ENCODE assay signal across 8 cellular contexts in the genomic region with DNA sequence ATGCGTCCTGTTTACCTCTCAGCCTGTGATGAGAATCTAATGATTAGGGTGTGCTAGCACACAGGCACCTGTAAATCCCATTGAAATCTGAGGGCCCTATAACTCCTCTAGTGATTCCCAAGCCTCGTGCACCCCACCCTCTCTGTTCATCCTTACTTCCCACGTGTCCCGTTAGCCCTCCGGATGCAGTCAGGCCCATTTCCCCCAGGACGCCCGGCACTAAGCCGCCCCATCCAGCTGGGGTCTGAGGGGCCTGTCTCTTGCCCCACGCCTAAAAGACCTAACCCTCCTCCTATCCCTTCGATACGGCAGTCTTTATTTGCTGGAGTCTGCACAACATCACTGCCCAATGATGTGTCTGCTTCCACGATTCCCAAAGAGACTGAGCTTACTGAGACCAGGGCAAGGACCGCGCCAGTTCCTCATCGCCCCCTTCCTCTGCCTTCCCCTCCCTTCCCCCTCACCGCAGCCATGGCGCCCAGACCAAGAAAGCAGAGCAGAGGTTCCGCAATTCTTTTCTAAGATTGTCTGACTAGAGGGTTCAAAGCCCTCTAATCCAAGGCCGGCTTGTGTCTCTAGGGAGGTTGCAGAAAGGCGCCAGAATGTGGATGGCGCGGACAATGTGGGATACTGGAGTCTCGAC. TPM values are rescaled to one million over a fixed set of nuclear protein-coding genes. Genes with fewer than 3 reads are reported as not detected.
DNase-seq lines count a peak whose midpoint lies in the region; ATAC-seq, FAIRE-seq and TF ChIP-seq lines count a peak whose summit lies in the region.

No MANE protein-coding gene starts in this region.

- H4K20me1 ChIP-seq in fibroblast of lung (ENCODE audit: control insufficient read depth, extremely low read depth, insufficient read depth, low read length), result peaks cover 2% of the 10 kb centered on the region
- peaks cover 14% of the 10 kb centered on the region for H4K20me1 ChIP-seq in osteoblast (ENCODE audit: insufficient read depth, low read length)

- H3K79me2 ChIP-seq in fibroblast of lung (ENCODE audit: control insufficient read depth, insufficient read depth, low read length) (peaks cover 39% of the 10 kb centered on the region), osteoblast (ENCODE audit: insufficient read depth, low read length) (peaks cover 26% of the 10 kb centered on the region)

- no peaks in the 10 kb centered on the region for H3K9me3 ChIP-seq in SK-N-MC (ENCODE audit: low read depth, low read length)
- H3K9me3 ChIP-seq in fibroblast of lung (ENCODE audit: control insufficient read depth, insufficient read depth, low read depth, low read length), result no peaks in the 10 kb centered on the region
- no peaks in the 10 kb centered on the region for H3K9me3 ChIP-seq in osteoblast (ENCODE audit: low read depth, low read length)

- H3K4me3 ChIP-seq in SK-N-MC, result peak overlapping the region; percentile 86; the same call in 1 of the 2 replicates
- peak overlapping the region; percentile 63 to 98 (median 88) for H3K4me3 ChIP-seq in fibroblast of lung (replicated peaks in 1 of 4; ENCODE audit: control extremely low read depth in 1 of 4, insufficient read depth in 1 of 4, low read depth in 3 of 4, low read length in 4 of 4)
- peak overlapping the region; percentile 81 for H3K4me3 ChIP-seq in osteoblast (ENCODE audit: insufficient read depth, low read length)

- H2AFZ ChIP-seq in fibroblast of lung (ENCODE audit: low read length), result peak overlapping the region; percentile 15
- H2AFZ ChIP-seq in osteoblast (ENCODE audit: low read length), result peak overlapping the region; percentile 72

- ATAC-seq in HG02970 (IDR thresholded peaks at IDR 0.05; ENCODE audit: low FRiP score, unreplicated experiment), result peak; percentile 3

- FAIRE-seq in urothelium cell line (lab: Jason Lieb, UNC), result no peak

- H3K36me3 ChIP-seq in SK-N-MC (ENCODE audit: insufficient read depth, low read length) (peaks cover 15% of the 10 kb centered on the region; the same call in 1 of the 2 replicates), fibroblast of lung (ENCODE audit: control insufficient read depth, insufficient read depth, low read length) (peaks cover 5% of the 10 kb centered on the region), osteoblast (ENCODE audit: insufficient read depth, low read length) (no peaks in the 10 kb centered on the region)

- DNase-seq in NCI-H2081 (lab: John Stamatoyannopoulos, UW) (peak; percentile 14 to 56), NCI-H2081 treated with DMSO at 0.1 percent for 48 hours (lab: John Stamatoyannopoulos, UW) (no peak), SK-N-MC (ENCODE audit: low read depth, low spot score) (no peak), fibroblast of lung (ENCODE audit: low read depth in 2 of 2) (no peak), osteoblast (ENCODE audit: insufficient read length, low spot score, missing footprints) (no peak), hippocampal formation (lab: John Stamatoyannopoulos, UW) (no peak), urothelium cell line (ENCODE audit: low spot score) (no peak)

- H3K27ac ChIP-seq in SK-N-MC, result peak overlapping the region; percentile 99
- H3K27ac ChIP-seq in fibroblast of lung (ENCODE audit: insufficient read depth, low read length), result peak overlapping the region; percentile 75
- peak overlapping the region; percentile 23 for H3K27ac ChIP-seq in osteoblast (ENCODE audit: low read depth, low read length)

- H3K4me1 ChIP-seq in fibroblast of lung (ENCODE audit: control insufficient read depth, extremely low read depth, insufficient read depth, low read length) (peaks cover 12% of the 10 kb centered on the region), osteoblast (ENCODE audit: insufficient read depth, low read length) (peaks cover 19% of the 10 kb centered on the region)

- TF ChIP-seq CTCF in fibroblast of lung (conservative IDR thresholded peaks at IDR 0.05 in 1 of 2, IDR thresholded peaks at IDR 0.05 in 1 of 2; ENCODE audit: low read depth in 1 of 2, low read length in 2 of 2), result no peak
- no peak for TF ChIP-seq CTCF in osteoblast (IDR thresholded peaks at IDR 0.05; ENCODE audit: extremely low read depth, low read depth, low read length)

- no peaks in the 10 kb centered on the region for H3K27me3 ChIP-seq in fibroblast of lung (ENCODE audit: control insufficient read depth, insufficient read depth, low read length)
- no peaks in the 10 kb centered on the region for H3K27me3 ChIP-seq in osteoblast (ENCODE audit: insufficient read depth, low read length)

- H3K9ac ChIP-seq in SK-N-MC (ENCODE audit: insufficient read length), result peak overlapping the region; percentile 85
- H3K9ac ChIP-seq in fibroblast of lung (ENCODE audit: insufficient read depth, low read length), result peak overlapping the region; percentile 71

- peak overlapping the region; percentile 75 for H3K4me2 ChIP-seq in fibroblast of lung (ENCODE audit: extremely low read depth, insufficient read depth, low read length)
- peak overlapping the region; percentile 89 for H3K4me2 ChIP-seq in osteoblast (ENCODE audit: insufficient read depth, low read length)

RNA-seq across cellular contexts. Expression of gene FADS2, which starts 1.0 kb away (rescaled TPM):
- total RNA-seq in fibroblast of lung (266 and 418 TPM in 2 replicates), osteoblast (258 and 275 TPM in 2 replicates)
- polyA plus RNA-seq in fibroblast of lung, result 687 and 932 TPM in 2 replicates
- 483 and 700 TPM in 2 replicates for polyA plus RNA-seq in fibroblast of lung (2012)
- 1,928 and 3,022 TPM in 2 replicates for polyA minus RNA-seq in fibroblast of lung (ENCODE audit: low replicate concordance)

RNA-seq across cellular contexts. Expression of gene FADS1, which starts 10.2 kb away (rescaled TPM):
- 151 and 208 TPM in 2 replicates for total RNA-seq in fibroblast of lung
- polyA plus RNA-seq in fibroblast of lung, result 109 and 173 TPM in 2 replicates
- polyA plus RNA-seq in fibroblast of lung (2012), result 68.7 and 126 TPM in 2 replicates
- polyA minus RNA-seq in fibroblast of lung (ENCODE audit: low replicate concordance), result 140 and 162 TPM in 2 replicates
- 303 and 323 TPM in 2 replicates for total RNA-seq in osteoblast

RNA-seq across cellular contexts. Expression of gene FEN1, which starts 34.3 kb away (rescaled TPM):
- total RNA-seq in fibroblast of lung (3.6 and 3.8 TPM in 2 replicates), osteoblast (7.7 and 9.0 TPM in 2 replicates)
- polyA plus RNA-seq in fibroblast of lung, result 14.0 and 35.1 TPM in 2 replicates
- polyA plus RNA-seq in fibroblast of lung (2012), result 20.7 and 47.1 TPM in 2 replicates
- polyA minus RNA-seq in fibroblast of lung (ENCODE audit: low replicate concordance), result 33.2 and 49.1 TPM in 2 replicates

RNA-seq across cellular contexts. Expression of gene TMEM258, which starts 34.7 kb away (rescaled TPM):
- total RNA-seq in fibroblast of lung (118 and 173 TPM in 2 replicates), osteoblast (63.3 and 81.9 TPM in 2 replicates)
- polyA plus RNA-seq in fibroblast of lung, result 245 and 281 TPM in 2 replicates
- polyA plus RNA-seq in fibroblast of lung (2012), result 362 and 389 TPM in 2 replicates
- 139 and 220 TPM in 2 replicates for polyA minus RNA-seq in fibroblast of lung (ENCODE audit: low replicate concordance)

Comparison
In these comparisons a context has a peak if more than half of its experiments do, and no peak if none do; other contexts are left out.
1. DNase-seq: peak in NCI-H2081 (2 of 2); none in NCI-H2081 treated with DMSO at 0.1 percent for 48 hours (single experiment), SK-N-MC (single experiment), fibroblast of lung (0 of 2), osteoblast (single experiment), hippocampal formation (0 of 2) and urothelium cell line (single experiment).
2. H3K27ac ChIP-seq: peak in every context shown above with its lines; median percentile 99 in SK-N-MC; 75 in fibroblast of lung; 23 in osteoblast.
3. Peak in every context shown above with its lines, with median percentiles within 50 percentile points of each other: H3K4me3 ChIP-seq.